ENCODE assay signal across 9 cellular contexts in the genomic region with DNA sequence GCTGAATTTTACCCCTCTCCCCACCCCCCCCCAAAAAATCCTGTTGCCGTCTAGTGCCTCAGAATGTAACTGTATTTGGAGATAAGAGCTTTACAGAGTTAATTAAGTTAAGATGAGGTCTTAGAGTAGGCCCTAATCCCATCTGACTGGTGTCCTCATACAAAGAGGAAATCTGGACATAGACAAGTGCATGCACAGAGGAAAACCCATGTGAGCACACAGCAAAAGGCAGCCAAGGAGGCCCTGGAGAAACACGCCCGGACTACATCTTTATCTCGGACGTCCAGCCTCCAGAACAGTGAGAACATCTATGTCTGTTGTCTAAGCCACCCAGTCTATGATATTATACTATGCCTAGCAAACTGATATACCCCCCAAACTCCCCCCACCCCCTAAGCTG.
DNase-seq lines count a peak whose midpoint lies in the region; ATAC-seq, FAIRE-seq and TF ChIP-seq lines count a peak whose summit lies in the region.
"Had no signal": no experiment of that assay in that cellular context is flagged by ENCODE, and none has a peak within 500 bp of the region (broad histone marks: within the 10 kb centered on the region; RNA-seq: fewer than 3 reads in every experiment).

No MANE protein-coding gene starts in this region.

- H3K4me3 ChIP-seq in A549 (no peak overlapping the region), OCI-LY1 (ENCODE audit: low read depth, low read length, poor library complexity, severe bottlenecking) (no peak overlapping the region), endodermal cell (ENCODE audit: low read length) (no peak overlapping the region), Karpas-422 (ENCODE audit: low read length) (no peak overlapping the region)

- H3F3A ChIP-seq in OCI-LY1 (ENCODE audit: insufficient read depth, low read length): no peaks in the 10 kb centered on the region

- TF ChIP-seq POLR2A in A549 (IDR thresholded peaks at IDR 0.05; ENCODE audit: low read length): no peak

- peak overlapping the region; percentile 72 for H3K4me3 Mint-ChIP-seq in endodermal cell
- H3K4me3 Mint-ChIP-seq in nephron progenitor cell: peak overlapping the region; percentile 89

- H3K4me2 ChIP-seq in A549 (no peak overlapping the region), OCI-LY1 (ENCODE audit: low read length) (no peak overlapping the region), Karpas-422 (ENCODE audit: low read depth, low read length, poor library complexity, severe bottlenecking) (no peak overlapping the region)

- peaks cover 5% of the 10 kb centered on the region; the same call in 1 of the 2 replicates for H3K27me3 ChIP-seq in OCI-LY1 (ENCODE audit: insufficient read depth, low read length)
- no peaks in the 10 kb centered on the region for H3K27me3 ChIP-seq in endodermal cell (ENCODE audit: control insufficient read depth, insufficient read depth, low read length, poor library complexity, severe bottlenecking)
- H3K27me3 ChIP-seq in Karpas-422 (ENCODE audit: low read length): no peaks in the 10 kb centered on the region

- no peaks in the 10 kb centered on the region for H3K36me3 ChIP-seq in OCI-LY1 (ENCODE audit: insufficient read depth, low read length)
- no peaks in the 10 kb centered on the region for H3K36me3 ChIP-seq in endodermal cell (ENCODE audit: control insufficient read depth, insufficient read depth, low read length)
- no peaks in the 10 kb centered on the region for H3K36me3 ChIP-seq in Karpas-422 (ENCODE audit: insufficient read depth, low read length)

- H3K9ac ChIP-seq in OCI-LY1 (ENCODE audit: low read length) (no peak overlapping the region), endodermal cell (ENCODE audit: extremely low read depth, low read length, poor library complexity, severe bottlenecking) (no peak overlapping the region), Karpas-422 (ENCODE audit: low read length) (no peak overlapping the region)

- TF ChIP-seq RAD21 in A549 (conservative IDR thresholded peaks at IDR 0.05 in 1 of 2, IDR thresholded peaks at IDR 0.05 in 1 of 2): no peak

- H3K9me2 ChIP-seq in OCI-LY1 (ENCODE audit: low read depth, low read length): no peaks in the 10 kb centered on the region
- H3K9me2 ChIP-seq in Karpas-422 (replicated peaks; ENCODE audit: insufficient read depth, low read length): no peaks in the 10 kb centered on the region

- peaks cover 36% of the 10 kb centered on the region for H3K4me1 Mint-ChIP-seq in endodermal cell
- H3K4me1 Mint-ChIP-seq in nephron progenitor cell: peaks cover 84% of the 10 kb centered on the region

- H3K9me3 Mint-ChIP-seq in endodermal cell: peaks cover 11% of the 10 kb centered on the region
- peaks cover 3% of the 10 kb centered on the region for H3K9me3 Mint-ChIP-seq in nephron progenitor cell

- no peaks in the 10 kb centered on the region for H3K9me3 ChIP-seq in A549
- no peaks in the 10 kb centered on the region for H3K9me3 ChIP-seq in OCI-LY1 (ENCODE audit: low read length)
- H3K9me3 ChIP-seq in endodermal cell (ENCODE audit: control insufficient read depth, low read length): peaks cover 26% of the 10 kb centered on the region
- H3K9me3 ChIP-seq in Karpas-422 (ENCODE audit: low read length): no peaks in the 10 kb centered on the region

- WGBS in A549 (ENCODE audit: missing lambda C conversion rate): 81% methylated on average over 5 of the region's 5 CpGs
- 83 to 89% methylated on average over 3 to 5 of the region's 5 CpGs for WGBS in endodermal cell (ENCODE audit: insufficient coverage in 1 of 2, insufficient read length in 1 of 2), 2 experiments

- DNase-seq in A549 (ENCODE audit: low read depth in 1 of 2, low spot score in 1 of 2): no peak
- no peak for DNase-seq in endodermal cell
- no peak for DNase-seq in nephron progenitor cell
- DNase-seq in GDM1 (lab: John Stamatoyannopoulos, UW): no peak
- DNase-seq in GM19239 (ENCODE audit: insufficient read length, low spot score): no peak
- DNase-seq in Karpas-422: no peak
- DNase-seq in COLO829 (ENCODE audit: low spot score): no peak
- DNase-seq: NCI-H510A had no signal

- H3K79me2 ChIP-seq in OCI-LY1 (ENCODE audit: insufficient read depth, low read length) (no peaks in the 10 kb centered on the region), Karpas-422 (ENCODE audit: low read length) (no peaks in the 10 kb centered on the region)

- FAIRE-seq in A549 (lab: Jason Lieb, UNC) (no peak), GM19239 (lab: Jason Lieb, UNC) (no peak)

- H2AFZ ChIP-seq in OCI-LY1 (ENCODE audit: low read length): peak overlapping the region; percentile 80
- H2AFZ ChIP-seq in Karpas-422 (ENCODE audit: low read length): no peak overlapping the region

- H3K27ac Mint-ChIP-seq in endodermal cell: peak overlapping the region; percentile 91
- H3K27ac Mint-ChIP-seq in nephron progenitor cell: no peak overlapping the region

- TF ChIP-seq EP300 in A549 (IDR thresholded peaks at IDR 0.05): no peak

- TF ChIP-seq CTCF in A549 (IDR thresholded peaks at IDR 0.05) (no peak), OCI-LY1 (IDR thresholded peaks at IDR 0.05; ENCODE audit: low read length) (no peak), endodermal cell (conservative IDR thresholded peaks at IDR 0.05) (no peak), nephron progenitor cell (IDR thresholded peaks at IDR 0.05) (no peak)

- no peaks in the 10 kb centered on the region for H3K36me3 Mint-ChIP-seq in endodermal cell (ENCODE audit: low read depth)
- no peaks in the 10 kb centered on the region for H3K36me3 Mint-ChIP-seq in nephron progenitor cell (ENCODE audit: low read depth)

- no peak for ATAC-seq in A549

- POLR2A ChIA-PET in A549 (lab: Yijun Ruan, JAX): interaction anchor here (0.6 to 1.2 kb wide), 2 partner anchors 178 to 264 kb away, joined by 3 to 4 read pairs; a partner anchor contains a TSS

- H3K27me3 Mint-ChIP-seq in endodermal cell (ENCODE audit: insufficient read depth) (no peaks in the 10 kb centered on the region), nephron progenitor cell (ENCODE audit: low read depth, poor library complexity) (peaks cover 15% of the 10 kb centered on the region)

- H4K20me1 ChIP-seq in OCI-LY1 (ENCODE audit: insufficient read depth, low read length): no peaks in the 10 kb centered on the region
- H4K20me1 ChIP-seq in Karpas-422 (ENCODE audit: insufficient read depth, low read depth, low read length): no peaks in the 10 kb centered on the region

- H3K27ac ChIP-seq in A549 (peak overlapping the region; percentile 4 to 99; a peak in 3 of 6 replicates), OCI-LY1 (ENCODE audit: low read depth, low read length, poor library complexity, severe bottlenecking) (peak overlapping the region; percentile 44), endodermal cell (ENCODE audit: low read depth, low read length) (no peak overlapping the region), Karpas-422 (ENCODE audit: low read length) (no peak overlapping the region)

- H3K4me1 ChIP-seq in A549: peaks cover 13% of the 10 kb centered on the region
- H3K4me1 ChIP-seq in OCI-LY1 (ENCODE audit: insufficient read depth, low read length, severe bottlenecking): peaks cover 27% of the 10 kb centered on the region
- H3K4me1 ChIP-seq in endodermal cell (ENCODE audit: control insufficient read depth, insufficient read depth, low read length): peaks cover 23% of the 10 kb centered on the region
- peaks cover 22% of the 10 kb centered on the region for H3K4me1 ChIP-seq in Karpas-422 (ENCODE audit: low read length)

- CTCF ChIA-PET in A549 (lab: Yijun Ruan, JAX): interaction anchor here (0.8 to 9.8 kb wide), 22 partner anchors 9 to 751 kb away, joined by 3 to 131 read pairs (median 4); a partner anchor contains a TSS

TF ChIP-seq in A549, 52 proteins besides CTCF, POLR2A, EP300 and RAD21:
- TF ChIP-seq JUN (IDR thresholded peaks at IDR 0.05) (no peak), ZSCAN20 (CRISPR knock-in tag; IDR thresholded peaks at IDR 0.05) (no peak), RARB (CRISPR knock-in tag; IDR thresholded peaks at IDR 0.05) (no peak), BHLHE40 (IDR thresholded peaks at IDR 0.05; ENCODE audit: low read depth, low read length) (no peak), RNF2 (IDR thresholded peaks at IDR 0.05; ENCODE audit: borderline replicate concordance, low read depth) (no peak), NFE2L2 (conservative IDR thresholded peaks at IDR 0.05; ENCODE audit: low read length) (no peak), HEYL (CRISPR knock-in tag; IDR thresholded peaks at IDR 0.05) (no peak), FOSB (CRISPR knock-in tag; IDR thresholded peaks at IDR 0.05) (no peak), HOXA7 (CRISPR knock-in tag; IDR thresholded peaks at IDR 0.05) (no peak), MAZ (IDR thresholded peaks at IDR 0.05; ENCODE audit: borderline replicate concordance, low read depth, low read length) (no peak), KDM5A (IDR thresholded peaks at IDR 0.05) (no peak), CHD4 (IDR thresholded peaks at IDR 0.05; ENCODE audit: borderline replicate concordance) (no peak), ESRRA (IDR thresholded peaks at IDR 0.05; ENCODE audit: borderline replicate concordance, low read length) (no peak), MYC (IDR thresholded peaks at IDR 0.05; ENCODE audit: borderline replicate concordance, low read length) (no peak), ZNF302 (CRISPR knock-in tag; IDR thresholded peaks at IDR 0.05) (no peak), HOXB13 (CRISPR knock-in tag; IDR thresholded peaks at IDR 0.05; ENCODE audit: low read depth) (no peak), MAFK (IDR thresholded peaks at IDR 0.05; ENCODE audit: partially characterized antibody) (no peak)
- TF ChIP-seq, protein P1, sequence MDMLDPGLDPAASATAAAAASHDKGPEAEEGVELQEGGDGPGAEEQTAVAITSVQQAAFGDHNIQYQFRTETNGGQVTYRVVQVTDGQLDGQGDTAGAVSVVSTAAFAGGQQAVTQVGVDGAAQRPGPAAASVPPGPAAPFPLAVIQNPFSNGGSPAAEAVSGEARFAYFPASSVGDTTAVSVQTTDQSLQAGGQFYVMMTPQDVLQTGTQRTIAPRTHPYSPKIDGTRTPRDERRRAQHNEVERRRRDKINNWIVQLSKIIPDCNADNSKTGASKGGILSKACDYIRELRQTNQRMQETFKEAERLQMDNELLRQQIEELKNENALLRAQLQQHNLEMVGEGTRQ (IDR thresholded peaks at IDR 0.05): no peak
- TF ChIP-seq, protein P2, sequence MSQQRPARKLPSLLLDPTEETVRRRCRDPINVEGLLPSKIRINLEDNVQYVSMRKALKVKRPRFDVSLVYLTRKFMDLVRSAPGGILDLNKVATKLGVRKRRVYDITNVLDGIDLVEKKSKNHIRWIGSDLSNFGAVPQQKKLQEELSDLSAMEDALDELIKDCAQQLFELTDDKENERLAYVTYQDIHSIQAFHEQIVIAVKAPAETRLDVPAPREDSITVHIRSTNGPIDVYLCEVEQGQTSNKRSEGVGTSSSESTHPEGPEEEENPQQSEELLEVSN (IDR thresholded peaks at IDR 0.05; ENCODE audit: borderline replicate concordance, low read depth): no peak

Comparison
In these comparisons a context has a peak if more than half of its experiments do, and no peak if none do; other contexts are left out.
1. H3K27ac ChIP-seq: peak in A549 (2 of 2) and OCI-LY1 (single experiment); none in endodermal cell (single experiment) and Karpas-422 (single experiment).